Comparison of ENCODE assay signal across 1 cellular context in the genomic region with DNA sequence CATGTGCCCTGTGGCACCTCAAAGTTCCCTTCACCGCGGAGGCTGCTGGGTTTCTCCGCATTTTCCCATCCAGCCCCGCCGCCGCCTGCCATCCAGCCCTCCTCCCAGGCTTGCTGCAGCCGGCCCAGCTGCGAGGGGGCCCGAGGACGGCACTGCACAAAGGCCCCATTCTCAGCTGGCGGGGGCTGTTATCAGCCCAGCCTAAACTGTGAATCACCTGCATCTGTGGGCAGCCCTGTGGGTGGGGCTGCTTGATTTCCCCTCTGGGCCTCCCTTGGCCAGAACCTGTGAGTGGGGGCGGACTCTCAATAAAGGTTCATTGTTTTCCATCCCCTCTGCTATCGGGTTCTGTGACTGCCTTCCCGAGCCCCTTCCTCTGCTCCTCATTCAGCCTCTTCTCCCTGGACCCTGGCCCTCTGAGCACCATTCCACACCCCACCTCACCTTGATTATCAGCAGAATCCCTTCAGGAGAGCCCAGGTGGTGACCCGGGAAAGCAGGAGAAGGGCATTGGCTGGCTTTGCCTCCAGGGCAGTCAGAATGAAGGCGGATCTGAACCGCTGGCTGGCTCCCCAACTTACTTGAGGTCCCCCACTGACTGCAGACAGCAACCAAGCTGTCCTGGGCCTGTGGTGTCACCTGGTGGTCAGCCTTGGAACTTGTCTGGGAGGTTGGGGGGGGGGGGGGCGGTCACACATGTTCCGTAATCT.
TF ChIP-seq lines count a peak whose summit lies in the region.

No MANE protein-coding gene starts in this region.

TF ChIP-seq in HepG2, 621 proteins besides CTCF, POLR2A, EP300 and RAD21 (continued from another document and continues in another):
- TF ChIP-seq, protein P1, sequence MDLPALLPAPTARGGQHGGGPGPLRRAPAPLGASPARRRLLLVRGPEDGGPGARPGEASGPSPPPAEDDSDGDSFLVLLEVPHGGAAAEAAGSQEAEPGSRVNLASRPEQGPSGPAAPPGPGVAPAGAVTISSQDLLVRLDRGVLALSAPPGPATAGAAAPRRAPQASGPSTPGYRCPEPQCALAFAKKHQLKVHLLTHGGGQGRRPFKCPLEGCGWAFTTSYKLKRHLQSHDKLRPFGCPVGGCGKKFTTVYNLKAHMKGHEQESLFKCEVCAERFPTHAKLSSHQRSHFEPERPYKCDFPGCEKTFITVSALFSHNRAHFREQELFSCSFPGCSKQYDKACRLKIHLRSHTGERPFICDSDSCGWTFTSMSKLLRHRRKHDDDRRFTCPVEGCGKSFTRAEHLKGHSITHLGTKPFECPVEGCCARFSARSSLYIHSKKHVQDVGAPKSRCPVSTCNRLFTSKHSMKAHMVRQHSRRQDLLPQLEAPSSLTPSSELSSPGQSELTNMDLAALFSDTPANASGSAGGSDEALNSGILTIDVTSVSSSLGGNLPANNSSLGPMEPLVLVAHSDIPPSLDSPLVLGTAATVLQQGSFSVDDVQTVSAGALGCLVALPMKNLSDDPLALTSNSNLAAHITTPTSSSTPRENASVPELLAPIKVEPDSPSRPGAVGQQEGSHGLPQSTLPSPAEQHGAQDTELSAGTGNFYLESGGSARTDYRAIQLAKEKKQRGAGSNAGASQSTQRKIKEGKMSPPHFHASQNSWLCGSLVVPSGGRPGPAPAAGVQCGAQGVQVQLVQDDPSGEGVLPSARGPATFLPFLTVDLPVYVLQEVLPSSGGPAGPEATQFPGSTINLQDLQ (CRISPR knock-in tag; IDR thresholded peaks at IDR 0.05): no peak
- TF ChIP-seq FOXK1 (CRISPR knock-in tag; IDR thresholded peaks at IDR 0.05; ENCODE audit: borderline replicate concordance, low read depth): 0 out of 2 replicates have a peak, but pooled peaks have one; percentile 10
- TF ChIP-seq, protein P2, sequence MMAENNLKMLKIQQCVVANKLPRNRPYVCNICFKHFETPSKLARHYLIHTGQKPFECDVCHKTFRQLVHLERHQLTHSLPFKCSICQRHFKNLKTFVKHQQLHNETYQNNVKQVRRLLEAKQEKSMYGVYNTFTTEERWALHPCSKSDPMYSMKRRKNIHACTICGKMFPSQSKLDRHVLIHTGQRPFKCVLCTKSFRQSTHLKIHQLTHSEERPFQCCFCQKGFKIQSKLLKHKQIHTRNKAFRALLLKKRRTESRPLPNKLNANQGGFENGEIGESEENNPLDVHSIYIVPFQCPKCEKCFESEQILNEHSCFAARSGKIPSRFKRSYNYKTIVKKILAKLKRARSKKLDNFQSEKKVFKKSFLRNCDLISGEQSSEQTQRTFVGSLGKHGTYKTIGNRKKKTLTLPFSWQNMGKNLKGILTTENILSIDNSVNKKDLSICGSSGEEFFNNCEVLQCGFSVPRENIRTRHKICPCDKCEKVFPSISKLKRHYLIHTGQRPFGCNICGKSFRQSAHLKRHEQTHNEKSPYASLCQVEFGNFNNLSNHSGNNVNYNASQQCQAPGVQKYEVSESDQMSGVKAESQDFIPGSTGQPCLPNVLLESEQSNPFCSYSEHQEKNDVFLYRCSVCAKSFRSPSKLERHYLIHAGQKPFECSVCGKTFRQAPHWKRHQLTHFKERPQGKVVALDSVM (CRISPR knock-in tag; IDR thresholded peaks at IDR 0.05): peak; percentile 40; the same call in 1 of the 2 replicates
- TF ChIP-seq, protein P3, sequence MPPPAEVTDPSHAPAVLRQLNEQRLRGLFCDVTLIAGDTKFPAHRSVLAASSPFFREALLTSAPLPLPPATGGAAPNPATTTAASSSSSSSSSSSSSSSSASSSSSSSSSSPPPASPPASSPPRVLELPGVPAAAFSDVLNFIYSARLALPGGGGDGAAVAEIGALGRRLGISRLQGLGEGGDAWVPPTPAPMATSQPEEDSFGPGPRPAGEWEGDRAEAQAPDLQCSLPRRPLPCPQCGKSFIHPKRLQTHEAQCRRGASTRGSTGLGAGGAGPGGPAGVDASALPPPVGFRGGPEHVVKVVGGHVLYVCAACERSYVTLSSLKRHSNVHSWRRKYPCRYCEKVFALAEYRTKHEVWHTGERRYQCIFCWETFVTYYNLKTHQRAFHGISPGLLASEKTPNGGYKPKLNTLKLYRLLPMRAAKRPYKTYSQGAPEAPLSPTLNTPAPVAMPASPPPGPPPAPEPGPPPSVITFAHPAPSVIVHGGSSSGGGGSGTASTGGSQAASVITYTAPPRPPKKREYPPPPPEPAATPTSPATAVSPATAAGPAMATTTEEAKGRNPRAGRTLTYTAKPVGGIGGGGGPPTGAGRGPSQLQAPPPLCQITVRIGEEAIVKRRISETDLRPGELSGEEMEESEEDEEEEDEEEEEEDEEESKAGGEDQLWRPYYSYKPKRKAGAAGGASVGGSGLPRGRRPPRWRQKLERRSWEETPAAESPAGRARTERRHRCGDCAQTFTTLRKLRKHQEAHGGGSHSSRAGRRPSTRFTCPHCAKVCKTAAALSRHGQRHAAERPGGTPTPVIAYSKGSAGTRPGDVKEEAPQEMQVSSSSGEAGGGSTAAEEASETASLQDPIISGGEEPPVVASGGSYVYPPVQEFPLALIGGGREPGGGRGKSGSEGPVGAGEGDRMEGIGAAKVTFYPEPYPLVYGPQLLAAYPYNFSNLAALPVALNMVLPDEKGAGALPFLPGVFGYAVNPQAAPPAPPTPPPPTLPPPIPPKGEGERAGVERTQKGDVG (CRISPR knock-in tag; IDR thresholded peaks at IDR 0.05; ENCODE audit: borderline replicate concordance): peak; percentile 86; the same call in 1 of the 2 replicates
- TF ChIP-seq GABPB1 (CRISPR knock-in tag; IDR thresholded peaks at IDR 0.05): peak; percentile 37; the same call in 1 of the 2 replicates
- TF ChIP-seq ZNF207 (IDR thresholded peaks at IDR 0.05; ENCODE audit: borderline replicate concordance): no peak
- TF ChIP-seq, protein P4, sequence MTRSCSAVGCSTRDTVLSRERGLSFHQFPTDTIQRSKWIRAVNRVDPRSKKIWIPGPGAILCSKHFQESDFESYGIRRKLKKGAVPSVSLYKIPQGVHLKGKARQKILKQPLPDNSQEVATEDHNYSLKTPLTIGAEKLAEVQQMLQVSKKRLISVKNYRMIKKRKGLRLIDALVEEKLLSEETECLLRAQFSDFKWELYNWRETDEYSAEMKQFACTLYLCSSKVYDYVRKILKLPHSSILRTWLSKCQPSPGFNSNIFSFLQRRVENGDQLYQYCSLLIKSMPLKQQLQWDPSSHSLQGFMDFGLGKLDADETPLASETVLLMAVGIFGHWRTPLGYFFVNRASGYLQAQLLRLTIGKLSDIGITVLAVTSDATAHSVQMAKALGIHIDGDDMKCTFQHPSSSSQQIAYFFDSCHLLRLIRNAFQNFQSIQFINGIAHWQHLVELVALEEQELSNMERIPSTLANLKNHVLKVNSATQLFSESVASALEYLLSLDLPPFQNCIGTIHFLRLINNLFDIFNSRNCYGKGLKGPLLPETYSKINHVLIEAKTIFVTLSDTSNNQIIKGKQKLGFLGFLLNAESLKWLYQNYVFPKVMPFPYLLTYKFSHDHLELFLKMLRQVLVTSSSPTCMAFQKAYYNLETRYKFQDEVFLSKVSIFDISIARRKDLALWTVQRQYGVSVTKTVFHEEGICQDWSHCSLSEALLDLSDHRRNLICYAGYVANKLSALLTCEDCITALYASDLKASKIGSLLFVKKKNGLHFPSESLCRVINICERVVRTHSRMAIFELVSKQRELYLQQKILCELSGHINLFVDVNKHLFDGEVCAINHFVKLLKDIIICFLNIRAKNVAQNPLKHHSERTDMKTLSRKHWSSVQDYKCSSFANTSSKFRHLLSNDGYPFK (CRISPR knock-in tag; IDR thresholded peaks at IDR 0.05; ENCODE audit: borderline replicate concordance): 0 out of 2 replicates have a peak, but pooled peaks have one; percentile 20
- no peak for TF ChIP-seq ZNF879 (CRISPR knock-in tag; IDR thresholded peaks at IDR 0.05)
- no peak for TF ChIP-seq MAFG (CRISPR knock-in tag; IDR thresholded peaks at IDR 0.05)
- TF ChIP-seq ZNF788 (CRISPR knock-in tag; IDR thresholded peaks at IDR 0.05; ENCODE audit: borderline replicate concordance): peak; percentile 68; the same call in 1 of the 2 replicates
- TF ChIP-seq, protein P5, sequence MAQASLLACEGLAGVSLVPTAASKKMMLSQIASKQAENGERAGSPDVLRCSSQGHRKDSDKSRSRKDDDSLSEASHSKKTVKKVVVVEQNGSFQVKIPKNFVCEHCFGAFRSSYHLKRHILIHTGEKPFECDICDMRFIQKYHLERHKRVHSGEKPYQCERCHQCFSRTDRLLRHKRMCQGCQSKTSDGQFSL (CRISPR knock-in tag; IDR thresholded peaks at IDR 0.05): peak; percentile 99
- TF ChIP-seq SMC3 (IDR thresholded peaks at IDR 0.05; ENCODE audit: low read length): peak; percentile 81
- 0 out of 2 replicates have a peak, but pooled peaks have one; percentile 24 for TF ChIP-seq THAP11 (CRISPR knock-in tag; IDR thresholded peaks at IDR 0.05)
- TF ChIP-seq STAG1 (CRISPR knock-in tag; IDR thresholded peaks at IDR 0.05): peak; percentile 85
- TF ChIP-seq HNRNPL (IDR thresholded peaks at IDR 0.05; ENCODE audit: low read depth, low read length): peak; percentile 93
- peak; percentile 17 for TF ChIP-seq TEAD3 (CRISPR knock-in tag; optimal IDR thresholded peaks at IDR 0.05; ENCODE audit: borderline replicate concordance)
- 0 out of 2 replicates have a peak, but pooled peaks have one; percentile 46 for TF ChIP-seq REPIN1 (CRISPR knock-in tag; IDR thresholded peaks at IDR 0.05; ENCODE audit: borderline replicate concordance, low read depth)
- 0 out of 2 replicates have a peak, but pooled peaks have one; percentile 47 for TF ChIP-seq HES4 (CRISPR knock-in tag; IDR thresholded peaks at IDR 0.05; ENCODE audit: borderline replicate concordance)
- TF ChIP-seq TAF15 (IDR thresholded peaks at IDR 0.05; ENCODE audit: low read depth, low read length, poor library complexity, severe bottlenecking): peak; percentile 61
- TF ChIP-seq, protein P6, sequence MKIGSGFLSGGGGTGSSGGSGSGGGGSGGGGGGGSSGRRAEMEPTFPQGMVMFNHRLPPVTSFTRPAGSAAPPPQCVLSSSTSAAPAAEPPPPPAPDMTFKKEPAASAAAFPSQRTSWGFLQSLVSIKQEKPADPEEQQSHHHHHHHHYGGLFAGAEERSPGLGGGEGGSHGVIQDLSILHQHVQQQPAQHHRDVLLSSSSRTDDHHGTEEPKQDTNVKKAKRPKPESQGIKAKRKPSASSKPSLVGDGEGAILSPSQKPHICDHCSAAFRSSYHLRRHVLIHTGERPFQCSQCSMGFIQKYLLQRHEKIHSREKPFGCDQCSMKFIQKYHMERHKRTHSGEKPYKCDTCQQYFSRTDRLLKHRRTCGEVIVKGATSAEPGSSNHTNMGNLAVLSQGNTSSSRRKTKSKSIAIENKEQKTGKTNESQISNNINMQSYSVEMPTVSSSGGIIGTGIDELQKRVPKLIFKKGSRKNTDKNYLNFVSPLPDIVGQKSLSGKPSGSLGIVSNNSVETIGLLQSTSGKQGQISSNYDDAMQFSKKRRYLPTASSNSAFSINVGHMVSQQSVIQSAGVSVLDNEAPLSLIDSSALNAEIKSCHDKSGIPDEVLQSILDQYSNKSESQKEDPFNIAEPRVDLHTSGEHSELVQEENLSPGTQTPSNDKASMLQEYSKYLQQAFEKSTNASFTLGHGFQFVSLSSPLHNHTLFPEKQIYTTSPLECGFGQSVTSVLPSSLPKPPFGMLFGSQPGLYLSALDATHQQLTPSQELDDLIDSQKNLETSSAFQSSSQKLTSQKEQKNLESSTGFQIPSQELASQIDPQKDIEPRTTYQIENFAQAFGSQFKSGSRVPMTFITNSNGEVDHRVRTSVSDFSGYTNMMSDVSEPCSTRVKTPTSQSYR (CRISPR knock-in tag; IDR thresholded peaks at IDR 0.05; ENCODE audit: borderline replicate concordance): peak; percentile 55; the same call in 1 of the 2 replicates
- TF ChIP-seq, protein P7, sequence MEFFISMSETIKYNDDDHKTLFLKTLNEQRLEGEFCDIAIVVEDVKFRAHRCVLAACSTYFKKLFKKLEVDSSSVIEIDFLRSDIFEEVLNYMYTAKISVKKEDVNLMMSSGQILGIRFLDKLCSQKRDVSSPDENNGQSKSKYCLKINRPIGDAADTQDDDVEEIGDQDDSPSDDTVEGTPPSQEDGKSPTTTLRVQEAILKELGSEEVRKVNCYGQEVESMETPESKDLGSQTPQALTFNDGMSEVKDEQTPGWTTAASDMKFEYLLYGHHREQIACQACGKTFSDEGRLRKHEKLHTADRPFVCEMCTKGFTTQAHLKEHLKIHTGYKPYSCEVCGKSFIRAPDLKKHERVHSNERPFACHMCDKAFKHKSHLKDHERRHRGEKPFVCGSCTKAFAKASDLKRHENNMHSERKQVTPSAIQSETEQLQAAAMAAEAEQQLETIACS (CRISPR knock-in tag; IDR thresholded peaks at IDR 0.05): no peak
- TF ChIP-seq GATAD2A (CRISPR knock-in tag; IDR thresholded peaks at IDR 0.05): peak; percentile 8; the same call in 1 of the 2 replicates
- TF ChIP-seq ZNF446 (CRISPR knock-in tag; IDR thresholded peaks at IDR 0.05): peak; percentile 59; the same call in 1 of the 2 replicates
- TF ChIP-seq, protein P8, sequence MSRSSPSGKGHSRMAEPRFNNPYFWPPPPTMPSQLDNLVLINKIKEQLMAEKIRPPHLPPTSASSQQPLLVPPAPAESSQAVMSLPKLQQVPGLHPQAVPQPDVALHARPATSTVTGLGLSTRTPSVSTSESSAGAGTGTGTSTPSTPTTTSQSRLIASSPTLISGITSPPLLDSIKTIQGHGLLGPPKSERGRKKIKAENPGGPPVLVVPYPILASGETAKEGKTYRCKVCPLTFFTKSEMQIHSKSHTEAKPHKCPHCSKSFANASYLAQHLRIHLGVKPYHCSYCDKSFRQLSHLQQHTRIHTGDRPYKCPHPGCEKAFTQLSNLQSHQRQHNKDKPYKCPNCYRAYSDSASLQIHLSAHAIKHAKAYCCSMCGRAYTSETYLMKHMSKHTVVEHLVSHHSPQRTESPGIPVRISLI (CRISPR knock-in tag; IDR thresholded peaks at IDR 0.05; ENCODE audit: borderline replicate concordance): 0 out of 2 replicates have a peak, but pooled peaks have one; percentile 6
- no peak for TF ChIP-seq HCFC1 (IDR thresholded peaks at IDR 0.05; ENCODE audit: low read depth, low read length)
- TF ChIP-seq FOXO1 (CRISPR knock-in tag; IDR thresholded peaks at IDR 0.05): peak; percentile 39; the same call in 1 of the 2 replicates
- TF ChIP-seq, protein P9, sequence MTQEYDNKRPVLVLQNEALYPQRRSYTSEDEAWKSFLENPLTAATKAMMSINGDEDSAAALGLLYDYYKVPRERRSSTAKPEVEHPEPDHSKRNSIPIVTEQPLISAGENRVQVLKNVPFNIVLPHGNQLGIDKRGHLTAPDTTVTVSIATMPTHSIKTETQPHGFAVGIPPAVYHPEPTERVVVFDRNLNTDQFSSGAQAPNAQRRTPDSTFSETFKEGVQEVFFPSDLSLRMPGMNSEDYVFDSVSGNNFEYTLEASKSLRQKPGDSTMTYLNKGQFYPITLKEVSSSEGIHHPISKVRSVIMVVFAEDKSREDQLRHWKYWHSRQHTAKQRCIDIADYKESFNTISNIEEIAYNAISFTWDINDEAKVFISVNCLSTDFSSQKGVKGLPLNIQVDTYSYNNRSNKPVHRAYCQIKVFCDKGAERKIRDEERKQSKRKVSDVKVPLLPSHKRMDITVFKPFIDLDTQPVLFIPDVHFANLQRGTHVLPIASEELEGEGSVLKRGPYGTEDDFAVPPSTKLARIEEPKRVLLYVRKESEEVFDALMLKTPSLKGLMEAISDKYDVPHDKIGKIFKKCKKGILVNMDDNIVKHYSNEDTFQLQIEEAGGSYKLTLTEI (CRISPR knock-in tag; conservative IDR thresholded peaks at IDR 0.05): no peak
- TF ChIP-seq, protein P10, sequence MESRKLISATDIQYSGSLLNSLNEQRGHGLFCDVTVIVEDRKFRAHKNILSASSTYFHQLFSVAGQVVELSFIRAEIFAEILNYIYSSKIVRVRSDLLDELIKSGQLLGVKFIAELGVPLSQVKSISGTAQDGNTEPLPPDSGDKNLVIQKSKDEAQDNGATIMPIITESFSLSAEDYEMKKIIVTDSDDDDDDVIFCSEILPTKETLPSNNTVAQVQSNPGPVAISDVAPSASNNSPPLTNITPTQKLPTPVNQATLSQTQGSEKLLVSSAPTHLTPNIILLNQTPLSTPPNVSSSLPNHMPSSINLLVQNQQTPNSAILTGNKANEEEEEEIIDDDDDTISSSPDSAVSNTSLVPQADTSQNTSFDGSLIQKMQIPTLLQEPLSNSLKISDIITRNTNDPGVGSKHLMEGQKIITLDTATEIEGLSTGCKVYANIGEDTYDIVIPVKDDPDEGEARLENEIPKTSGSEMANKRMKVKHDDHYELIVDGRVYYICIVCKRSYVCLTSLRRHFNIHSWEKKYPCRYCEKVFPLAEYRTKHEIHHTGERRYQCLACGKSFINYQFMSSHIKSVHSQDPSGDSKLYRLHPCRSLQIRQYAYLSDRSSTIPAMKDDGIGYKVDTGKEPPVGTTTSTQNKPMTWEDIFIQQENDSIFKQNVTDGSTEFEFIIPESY (CRISPR knock-in tag; IDR thresholded peaks at IDR 0.05): peak; percentile 92
